In the genomic region with DNA sequence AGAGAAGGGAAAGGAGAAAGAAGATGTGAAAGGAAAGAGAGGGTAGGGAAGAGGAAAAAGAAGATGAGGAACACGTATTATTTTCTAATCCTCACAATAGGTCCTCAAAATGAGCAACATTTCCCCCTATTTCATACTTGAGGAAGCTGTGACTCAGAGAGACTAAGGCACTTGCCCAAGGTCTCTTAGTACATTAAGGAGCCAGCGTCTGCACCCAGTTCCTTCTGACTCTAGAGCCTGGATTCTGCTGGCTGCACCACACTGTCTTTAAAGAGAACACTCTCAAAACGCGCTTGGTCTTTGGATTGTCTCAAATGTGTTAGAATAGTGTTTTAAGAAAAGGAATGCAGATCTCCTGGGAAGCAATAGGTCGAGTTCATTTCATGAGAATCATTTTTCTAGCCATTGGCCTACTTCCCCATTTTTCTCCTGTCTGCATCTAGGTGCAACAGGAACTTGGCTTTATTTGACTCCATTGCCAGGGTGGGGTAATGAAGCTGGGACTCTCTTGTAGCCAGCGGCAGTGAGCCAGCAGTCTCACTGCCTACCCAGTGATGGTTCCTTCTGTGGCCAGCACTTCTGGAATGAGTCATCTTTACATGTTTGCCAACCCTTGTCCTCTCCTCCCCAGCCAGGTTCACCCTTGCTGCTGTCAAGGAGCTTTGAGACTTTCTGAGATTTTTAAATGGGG, we compare ENCODE assay signal across 8 cellular contexts.
A peak's percentile ranks its signal among the peaks of the same experiment; 100 is the strongest.
DNase-seq lines count a peak whose midpoint lies in the region; ATAC-seq and TF ChIP-seq lines count a peak whose summit lies in the region.

No MANE protein-coding gene starts in this region.

- H3K27me3 Mint-ChIP-seq in activated naive CD4-positive, alpha-beta T cell treated with anti-CD3 and anti-CD28 coated beads, Interleukin-2, amount 10 ng/mL, durations not matched to agents 7 days and 5 days = no peaks in the 10 kb centered on the region

- no peaks in the 10 kb centered on the region for H3K9me3 Mint-ChIP-seq in activated naive CD4-positive, alpha-beta T cell treated with anti-CD3 and anti-CD28 coated beads, Interleukin-2, amount 10 ng/mL, durations not matched to agents 7 days and 5 days

- H3K36me3 ChIP-seq in esophagus muscularis mucosa (no peaks in the 10 kb centered on the region), thoracic aorta (no peaks in the 10 kb centered on the region)

- H3K9me3 ChIP-seq in esophagus muscularis mucosa (no peaks in the 10 kb centered on the region), thoracic aorta (no peaks in the 10 kb centered on the region)

- H3K4me1 Mint-ChIP-seq in activated naive CD4-positive, alpha-beta T cell treated with anti-CD3 and anti-CD28 coated beads, Interleukin-2, amount 10 ng/mL, durations not matched to agents 7 days and 5 days = peaks cover 35% of the 10 kb centered on the region

- H3K27me3 ChIP-seq in esophagus muscularis mucosa (no peaks in the 10 kb centered on the region), thoracic aorta (replicated peaks; ENCODE audit: insufficient read depth) (no peaks in the 10 kb centered on the region)

- H3K27ac Mint-ChIP-seq in activated naive CD4-positive, alpha-beta T cell treated with anti-CD3 and anti-CD28 coated beads, Interleukin-2, amount 10 ng/mL, durations not matched to agents 7 days and 5 days = peak overlapping the region; percentile 1

- peaks cover 0 to 22% (median 12%) of the 10 kb centered on the region in 4 donors for H3K4me1 ChIP-seq in esophagus muscularis mucosa
- H3K4me1 ChIP-seq in thoracic aorta (ENCODE audit: control insufficient read depth in 1 of 2, low read depth in 2 of 2) = no peaks in the 10 kb centered on the region

- CTCF ChIA-PET in activated naive CD4-positive, alpha-beta T cell treated with anti-CD3 and anti-CD28 coated beads, Interleukin-2, amount 10 ng/mL, durations not matched to agents 7 days and 5 days (lab: Charles Lee) = interaction anchor here (0.6 to 1.5 kb wide), 3 partner anchors 9 to 87 kb away, joined by 3 to 4 read pairs (median 3); no protein-coding TSS in a partner anchor

- no peak overlapping the region for H3K4me3 Mint-ChIP-seq in activated naive CD4-positive, alpha-beta T cell treated with anti-CD3 and anti-CD28 coated beads, Interleukin-2, amount 10 ng/mL, durations not matched to agents 7 days and 5 days

- H3K4me3 ChIP-seq in esophagus muscularis mucosa = no peak overlapping the region
- H3K4me3 ChIP-seq in thoracic aorta = peak overlapping the region; percentile 28

- H3K27ac ChIP-seq in esophagus muscularis mucosa (replicated peaks in 1 of 4) (peak overlapping the region; percentile 12 to 48 (median 32)), thoracic aorta (peak overlapping the region in 1 of 2 donors; percentile 30)

- WGBS in esophagus muscularis mucosa = 32% methylated on average over 6 of the region's 6 CpGs

- no peak for TF ChIP-seq CTCF in esophagus muscularis mucosa (IDR thresholded peaks at IDR 0.05)
- TF ChIP-seq CTCF in thoracic aorta (IDR thresholded peaks at IDR 0.05) = no peak

- intact Hi-C loops in esophagus muscularis mucosa (cut with DNase I) = no loop called here

- peaks cover 80% of the 10 kb centered on the region for H3K36me3 Mint-ChIP-seq in activated naive CD4-positive, alpha-beta T cell treated with anti-CD3 and anti-CD28 coated beads, Interleukin-2, amount 10 ng/mL, durations not matched to agents 7 days and 5 days

- TF ChIP-seq POLR2A in esophagus muscularis mucosa (IDR thresholded peaks at IDR 0.05; ENCODE audit: low read depth) = no peak

- TF ChIP-seq EP300 in esophagus muscularis mucosa (IDR thresholded peaks at IDR 0.05) = no peak

- peak; percentile 29 for DNase-seq in activated naive CD4-positive, alpha-beta T cell treated with anti-CD3 and anti-CD28 coated beads, Interleukin-2, amount 10 ng/mL, durations not matched to agents 7 days and 5 days
- DNase-seq in activated naive CD4-positive, alpha-beta T cell (lab: John Stamatoyannopoulos, UW) = no peak
- DNase-seq in NOMO-1 (lab: John Stamatoyannopoulos, UW; ENCODE audit: unreplicated experiment in 2 of 2) = peak; percentile 48 to 86
- DNase-seq in esophagus muscularis mucosa (ENCODE audit: extremely low spot score) = no peak
- DNase-seq in thoracic aorta (ENCODE audit: low spot score) = no peak
- no peak for DNase-seq in SHP77 (lab: John Stamatoyannopoulos, UW)
- no peak for DNase-seq in NCI-H1694 treated with DMSO at 0.1 percent for 48 hours (lab: John Stamatoyannopoulos, UW)

- peak; percentile 73 for ATAC-seq in HG02840 (IDR thresholded peaks at IDR 0.05; ENCODE audit: low FRiP score, unreplicated experiment)
- ATAC-seq in thoracic aorta (ENCODE audit: insufficient number of reproducible peaks, low FRiP score, low read depth) = no peak

Comparison
In these comparisons a context has a peak if more than half of its experiments do, and no peak if none do; other contexts are left out.
1. DNase-seq: peak in activated naive CD4-positive, alpha-beta T cell treated with anti-CD3 and anti-CD28 coated beads, Interleukin-2, amount 10 ng/mL, durations not matched to agents 7 days and 5 days (single experiment) and NOMO-1 (2 of 2); none in activated naive CD4-positive, alpha-beta T cell (0 of 4), esophagus muscularis mucosa (single experiment), thoracic aorta (single experiment), SHP77 (0 of 2) and NCI-H1694 treated with DMSO at 0.1 percent for 48 hours (single experiment).